ENCODE assay signal across 9 cellular contexts in genomic region chrX:51892921-51893745, GRCh38. TPM values are rescaled to one million over a fixed set of nuclear protein-coding genes. Genes with fewer than 3 reads are reported as not detected.
DNase-seq lines count a peak whose midpoint lies in the region; ATAC-seq, FAIRE-seq and TF ChIP-seq lines count a peak whose summit lies in the region.
"Had no signal": no experiment of that assay in that cellular context is flagged by ENCODE, and none has a peak within 500 bp of the region (broad histone marks: within the 10 kb centered on the region; RNA-seq: fewer than 3 reads in every experiment).

TSS of gene MAGED1 (plus strand) at chrX:51893623. CDS start at chrX:51894305, 682 bp downstream.

- H2AK5ac ChIP-seq in H1 (ENCODE audit: low read depth, low read length), result no peak within 1 kb of the TSS

- H3K4me1 Mint-ChIP-seq in activated CD8-positive, alpha-beta memory T cell treated with anti-CD3 and anti-CD28 coated beads, Interleukin-2, amount 10 ng/mL, durations not matched to agents 7 days and 5 days, result peaks cover 10% of the 10 kb centered on the region
- peaks cover 17% of the 10 kb centered on the region for H3K4me1 Mint-ChIP-seq in memory B cell

- H4K91ac ChIP-seq in H1 (replicated peaks; ENCODE audit: insufficient read length, low read length), result peak within 1 kb of the TSS; percentile 91

- H3K9ac ChIP-seq in H1 (replicated peaks in 1 of 4; ENCODE audit: extremely low read depth in 1 of 4, low read depth in 3 of 4, low read length in 3 of 4), result peak within 1 kb of the TSS; percentile 62 to 83 (median 69)

- H3K18ac ChIP-seq in H1 (ENCODE audit: extremely low read depth, low read length), result no peak within 1 kb of the TSS; the same call in 1 of the 2 replicates

- H3K36me3 ChIP-seq in H1 (ENCODE audit: control insufficient read depth in 2 of 4, insufficient read depth in 4 of 4, low read length in 3 of 4), result peaks cover 3 to 26% (median 12%) of the 10 kb centered on the region in 4 experiments; a peak in 7 of 8 replicates
- H3K36me3 ChIP-seq: neutrophil had no signal

- H3K79me1 ChIP-seq in H1 (ENCODE audit: low read depth, low read length), result no peaks in the 10 kb centered on the region

- H2AFZ ChIP-seq in H1 (ENCODE audit: low read length), result no peak within 1 kb of the TSS

- H2BK5ac ChIP-seq in H1 (ENCODE audit: low read depth, low read length), result no peak within 1 kb of the TSS

- no peak within 1 kb of the TSS for H3K56ac ChIP-seq in H1 (replicated peaks; ENCODE audit: insufficient read length, low read depth, low read length)

- no peak within 1 kb of the TSS; the same call in 1 of the 2 replicates for H4K8ac ChIP-seq in H1 (ENCODE audit: extremely low read depth, insufficient read depth, low read length)

- H3K9me3 Mint-ChIP-seq in activated CD8-positive, alpha-beta memory T cell treated with anti-CD3 and anti-CD28 coated beads, Interleukin-2, amount 10 ng/mL, durations not matched to agents 7 days and 5 days (ENCODE audit: low read depth), result no peaks in the 10 kb centered on the region
- H3K9me3 Mint-ChIP-seq in memory B cell, result no peaks in the 10 kb centered on the region

- CTCF ChIA-PET in activated CD8-positive, alpha-beta memory T cell treated with anti-CD3 and anti-CD28 coated beads, Interleukin-2, amount 10 ng/mL, durations not matched to agents 7 days and 5 days (lab: Charles Lee), result no interaction called here
- CTCF ChIA-PET in H1 (lab: Charles Lee; ENCODE audit: partially characterized antibody), result interaction anchor here (0.9 to 1.7 kb wide), 2 partner anchors 251 to 405 kb away, joined by 3 to 6 read pairs; no protein-coding TSS in a partner anchor

- H3K27me3 Mint-ChIP-seq in activated CD8-positive, alpha-beta memory T cell treated with anti-CD3 and anti-CD28 coated beads, Interleukin-2, amount 10 ng/mL, durations not matched to agents 7 days and 5 days, result no peaks in the 10 kb centered on the region
- H3K27me3 Mint-ChIP-seq in memory B cell, result no peaks in the 10 kb centered on the region

- peak; percentile 87 for FAIRE-seq in H1 (lab: Jason Lieb, UNC)

- no peaks in the 10 kb centered on the region for H3K27me3 ChIP-seq in H1 (replicated peaks in 1 of 4; ENCODE audit: control insufficient read depth in 3 of 4, extremely low read depth in 1 of 4, insufficient read depth in 3 of 4, low read length in 3 of 4)

- no peak within 1 kb of the TSS for H2BK12ac ChIP-seq in H1 (ENCODE audit: low read depth, low read length)

- no peaks in the 10 kb centered on the region for H3K79me2 ChIP-seq in H1 (ENCODE audit: control insufficient read depth in 1 of 2, insufficient read depth in 2 of 2, low read length in 2 of 2)

- no peak within 1 kb of the TSS for H4K5ac ChIP-seq in H1 (ENCODE audit: insufficient read length, low read depth, low read length)

- TF ChIP-seq EP300 in H1 (IDR thresholded peaks at IDR 0.05; ENCODE audit: borderline replicate concordance in 1 of 2, low read depth in 2 of 2, low read length in 2 of 2), result no peak

- no peaks in the 10 kb centered on the region for H3K9me3 ChIP-seq in H1 (ENCODE audit: insufficient read depth in 2 of 2, low read depth in 1 of 2, low read length in 1 of 2)
- H3K9me3 ChIP-seq: neutrophil had no signal

- peaks cover 15% of the 10 kb centered on the region for H3K36me3 Mint-ChIP-seq in activated CD8-positive, alpha-beta memory T cell treated with anti-CD3 and anti-CD28 coated beads, Interleukin-2, amount 10 ng/mL, durations not matched to agents 7 days and 5 days
- peaks cover 6% of the 10 kb centered on the region for H3K36me3 Mint-ChIP-seq in memory B cell

- no peak within 1 kb of the TSS for H3K4ac ChIP-seq in H1 (replicated peaks; ENCODE audit: insufficient read length, low read depth, low read length)

- no peak for TF ChIP-seq RAD21 in H1 (IDR thresholded peaks at IDR 0.05 in 1 of 2, conservative IDR thresholded peaks at IDR 0.05 in 1 of 2; ENCODE audit: low read depth in 2 of 2, low read length in 2 of 2)

- DNase-seq in AML-193 (lab: John Stamatoyannopoulos, UW) (peak; percentile 51 to 70), NCI-H748 treated with DMSO at 0.1 percent for 48 hours (lab: John Stamatoyannopoulos, UW) (peak; percentile 87), H1 (ENCODE audit: low read depth in 1 of 2, low spot score in 2 of 2) (peak; percentile 88 to 90), memory B cell (ENCODE audit: low spot score in 2 of 2) (peak; percentile 34 to 41)
- DNase-seq in activated CD8-positive, alpha-beta memory T cell treated with anti-CD3 and anti-CD28 coated beads, Interleukin-2, amount 10 ng/mL, durations not matched to agents 7 days and 5 days, result peak; percentile 88
- DNase-seq in stimulated activated CD8-positive, alpha-beta memory T cell treated with anti-CD3 and anti-CD28 coated beads, Interleukin-12 subunit alpha, Interleukin-12 subunit beta, amount 100 ng/mL, for 24 hours (ENCODE audit: extremely low read depth), result peak; percentile 44

- 25% methylated on average over 1 of the region's 35 CpGs; no CpG with 5 or more reads in 1 of the 2 experiments for WGBS in H1 (ENCODE audit: extremely low coverage in 1 of 2, insufficient coverage in 1 of 2, insufficient read length in 1 of 2, insufficient replicate concordance in 2 of 2, low coverage in 1 of 2, low lambda C conversion rate in 2 of 2, missing lambda C conversion rate in 1 of 2), 2 experiments

- H3K27ac Mint-ChIP-seq in activated CD8-positive, alpha-beta memory T cell treated with anti-CD3 and anti-CD28 coated beads, Interleukin-2, amount 10 ng/mL, durations not matched to agents 7 days and 5 days, result peak within 1 kb of the TSS; percentile 80
- peak within 1 kb of the TSS; percentile 87 for H3K27ac Mint-ChIP-seq in memory B cell

- peak within 1 kb of the TSS; percentile 67 to 93 (median 78) for H3K4me3 ChIP-seq in H1 (ENCODE audit: extremely low read depth in 1 of 4, insufficient read depth in 2 of 4, low read depth in 3 of 4, low read length in 4 of 4)

- H2BK15ac ChIP-seq in H1 (ENCODE audit: low read length), result no peak within 1 kb of the TSS

- no peak within 1 kb of the TSS for H2BK120ac ChIP-seq in H1 (replicated peaks; ENCODE audit: low read depth, low read length)

- H3K14ac ChIP-seq in H1 (ENCODE audit: insufficient read length), result peak within 1 kb of the TSS; percentile 42

- no peak within 1 kb of the TSS for H2BK20ac ChIP-seq in H1 (ENCODE audit: low read length)

- no peaks in the 10 kb centered on the region for H4K20me1 ChIP-seq in H1 (replicated peaks in 1 of 2; ENCODE audit: control insufficient read depth in 1 of 2, insufficient read depth in 2 of 2, low read length in 2 of 2)

- no peak within 1 kb of the TSS for H3K23ac ChIP-seq in H1 (ENCODE audit: insufficient read length)

- H3K4me3 Mint-ChIP-seq in activated CD8-positive, alpha-beta memory T cell treated with anti-CD3 and anti-CD28 coated beads, Interleukin-2, amount 10 ng/mL, durations not matched to agents 7 days and 5 days, result peak within 1 kb of the TSS; percentile 88
- peak within 1 kb of the TSS; percentile 97 for H3K4me3 Mint-ChIP-seq in memory B cell

- no peak for TF ChIP-seq CTCF in H1 (IDR thresholded peaks at IDR 0.05; ENCODE audit: control extremely low read depth in 1 of 3, insufficient read depth in 1 of 3, low read depth in 1 of 3, low read length in 3 of 3)

- TF ChIP-seq POLR2A in H1 (IDR thresholded peaks at IDR 0.05; ENCODE audit: control extremely low read depth in 1 of 2, low read depth in 2 of 2, low read length in 2 of 2), result peak; percentile 90 to 93

- ATAC-seq in GM19043 (IDR thresholded peaks at IDR 0.05; ENCODE audit: low read depth, unreplicated experiment) (peak; percentile 65), HG03432 (IDR thresholded peaks at IDR 0.05; ENCODE audit: unreplicated experiment) (peak; percentile 78), memory B cell (ENCODE audit: low read depth) (peak; percentile 80)
- peak; percentile 93 for ATAC-seq in activated CD8-positive, alpha-beta memory T cell treated with anti-CD3 and anti-CD28 coated beads, Interleukin-2, amount 10 ng/mL, durations not matched to agents 7 days and 5 days

- no peak within 1 kb of the TSS; the same call in 1 of the 2 replicates for H3K27ac ChIP-seq in H1 (ENCODE audit: low read depth, low read length)
- H3K27ac ChIP-seq: neutrophil had no signal

- H3K23me2 ChIP-seq in H1 (ENCODE audit: low read depth, low read length), result peaks cover 5% of the 10 kb centered on the region; the same call in 1 of the 2 replicates

- POLR2A ChIA-PET in H1 (lab: Charles Lee; ENCODE audit: partially characterized antibody), result interaction anchor here (0.9 to 3.7 kb wide), 8 partner anchors 9 to 251 kb away, joined by 3 to 13 read pairs (median 6); no protein-coding TSS in a partner anchor

- peaks cover 0 to 13% (median 4%) of the 10 kb centered on the region in 4 experiments; a peak in 4 of 7 replicates for H3K4me1 ChIP-seq in H1 (replicated peaks in 1 of 4; ENCODE audit: control insufficient read depth in 3 of 4, insufficient read depth in 4 of 4, low read length in 3 of 4)

- peak within 1 kb of the TSS; percentile 71 to 76 for H3K4me2 ChIP-seq in H1 (ENCODE audit: insufficient read depth in 1 of 2, low read depth in 2 of 2, low read length in 2 of 2)

TF ChIP-seq in H1, 55 proteins besides CTCF, POLR2A, EP300 and RAD21 (continues in another document):
- TF ChIP-seq SIN3A (conservative IDR thresholded peaks at IDR 0.05 in 1 of 2, IDR thresholded peaks at IDR 0.05 in 1 of 2; ENCODE audit: low read depth in 1 of 2, low read length in 2 of 2) (no peak), ASH2L (IDR thresholded peaks at IDR 0.05; ENCODE audit: low read length) (no peak), ATF2 (IDR thresholded peaks at IDR 0.05; ENCODE audit: low read length) (no peak), CHD2 (IDR thresholded peaks at IDR 0.05; ENCODE audit: low read length) (no peak)

RNA-seq across cellular contexts. Expression of gene MAGED1, which starts in this region (rescaled TPM):
- 10 to 100 TPM; 30.3 to 33.4 TPM for total RNA-seq in activated CD8-positive, alpha-beta memory T cell treated with anti-CD3 and anti-CD28 coated beads, Interleukin-2, amount 10 ng/mL, durations not matched to agents 7 days and 5 days
- 91.1 TPM in 2 replicates for total RNA-seq in H1 (2021; fragmentation: NEBNext Ultra II Directional; extraction: Animal tissue kit (Norgen Biotek cat#: 25700))
- polyA plus RNA-seq in H1 (2011; rRNA removed), result 91.0 and 106 TPM in 2 replicates
- polyA plus RNA-seq in H1 (2011; cell fraction: cytosol; rRNA removed), result 56.9 TPM
- 93.1 TPM for polyA plus RNA-seq in H1 (2011; cell fraction: nucleus; rRNA removed)
- polyA plus RNA-seq in H1 (2012, experiment 1 of 2), result 84.6 to 116 TPM (median 102 TPM) in 4 replicates
- polyA plus RNA-seq in H1 (2012, experiment 2 of 2), result 97.0 TPM
- polyA plus RNA-seq in H1 (2013, experiment 1 of 2), result 88.6 TPM
- 90.3 TPM for polyA plus RNA-seq in H1 (2013, experiment 2 of 2)
- 59.1 and 90.6 TPM in 2 replicates for polyA minus RNA-seq in H1 (2011; rRNA and poly(A)+ RNA removed)
- 60.5 TPM for polyA minus RNA-seq in H1 (2011; cell fraction: cytosol; rRNA and poly(A)+ RNA removed)
- polyA minus RNA-seq in H1 (2011; cell fraction: nucleus; rRNA and poly(A)+ RNA removed), result 35.4 TPM

Comparison
In these comparisons a context has a peak if more than half of its experiments do, and no peak if none do; other contexts are left out.
1. DNase-seq: peak in every context shown above with its lines; median percentile 89 in H1; 88 in activated CD8-positive, alpha-beta memory T cell treated with anti-CD3 and anti-CD28 coated beads, Interleukin-2, amount 10 ng/mL, durations not matched to agents 7 days and 5 days; 87 in NCI-H748 treated with DMSO at 0.1 percent for 48 hours; 60 in AML-193; 44 in stimulated activated CD8-positive, alpha-beta memory T cell treated with anti-CD3 and anti-CD28 coated beads, Interleukin-12 subunit alpha, Interleukin-12 subunit beta, amount 100 ng/mL, for 24 hours; 38 in memory B cell.